7 cellular contexts compared by ENCODE assay signal in genomic region chr20:34956041-34956458, GRCh38. TPM values are rescaled to one million over a fixed set of nuclear protein-coding genes. Genes with fewer than 3 reads are reported as not detected.
DNase-seq lines count a peak whose midpoint lies in the region; ATAC-seq and TF ChIP-seq lines count a peak whose summit lies in the region.

No MANE protein-coding gene starts in this region.

- H3K36me3 Mint-ChIP-seq in activated T-helper 17 cell treated with anti-CD3 and anti-CD28 coated beads, Interleukin-2, amount 50 U/mL, for 72 hours (ENCODE audit: low read depth) = peaks cover 11% of the 10 kb centered on the region

- H3K9me3 Mint-ChIP-seq in activated T-helper 17 cell treated with anti-CD3 and anti-CD28 coated beads, Interleukin-2, amount 50 U/mL, for 72 hours = no peaks in the 10 kb centered on the region
- H3K9me3 Mint-ChIP-seq in stimulated activated naive CD8-positive, alpha-beta T cell treated with anti-CD3 and anti-CD28 coated beads, Interleukin-15, amount 100 ng/mL, for 72 hours = no peaks in the 10 kb centered on the region

- ATAC-seq in activated T-helper 17 cell treated with anti-CD3 and anti-CD28 coated beads, Interleukin-2, amount 50 U/mL, for 72 hours (replicated peaks) = no peak
- no peak for ATAC-seq in stimulated activated naive CD8-positive, alpha-beta T cell treated with anti-CD3 and anti-CD28 coated beads, Interleukin-15, amount 100 ng/mL, for 72 hours

- H3K9ac ChIP-seq in iPS-18a (ENCODE audit: low read length) = peak overlapping the region; percentile 24

- DNase-seq in HFF-Myc (ENCODE audit: extremely low read depth, low read depth) (no peak), HuH-7.5 (ENCODE audit: low spot score) (no peak), AG20443 (ENCODE audit: low spot score) (no peak), NCI-H146 (lab: John Stamatoyannopoulos, UW) (no peak)
- no peak for DNase-seq in stimulated activated naive CD8-positive, alpha-beta T cell treated with anti-CD3 and anti-CD28 coated beads, Interleukin-15, amount 100 ng/mL, for 72 hours

- H3K4me1 ChIP-seq in iPS-18a (ENCODE audit: control insufficient read depth, low read depth, low read length) = peaks cover 8% of the 10 kb centered on the region

- peak overlapping the region; percentile 99 for H3K4me3 Mint-ChIP-seq in activated T-helper 17 cell treated with anti-CD3 and anti-CD28 coated beads, Interleukin-2, amount 50 U/mL, for 72 hours
- peak overlapping the region; percentile 89 to 90 for H3K4me3 Mint-ChIP-seq in stimulated activated naive CD8-positive, alpha-beta T cell treated with anti-CD3 and anti-CD28 coated beads, Interleukin-15, amount 100 ng/mL, for 72 hours

- no peaks in the 10 kb centered on the region for H3K9me3 ChIP-seq in iPS-18a (ENCODE audit: control insufficient read depth, low read depth, low read length)

- H3K27me3 ChIP-seq in iPS-18a (ENCODE audit: control insufficient read depth, insufficient read depth, low read length) = no peaks in the 10 kb centered on the region

- peak overlapping the region; percentile 99 for H3K27ac Mint-ChIP-seq in activated T-helper 17 cell treated with anti-CD3 and anti-CD28 coated beads, Interleukin-2, amount 50 U/mL, for 72 hours
- H3K27ac Mint-ChIP-seq in stimulated activated naive CD8-positive, alpha-beta T cell treated with anti-CD3 and anti-CD28 coated beads, Interleukin-15, amount 100 ng/mL, for 72 hours = peak overlapping the region; percentile 94 to 98

- H3K36me3 ChIP-seq in iPS-18a (ENCODE audit: control insufficient read depth, low read depth, low read length) = no peaks in the 10 kb centered on the region

- H3K27ac ChIP-seq in iPS-18a (ENCODE audit: low read length) = peak overlapping the region; percentile 8

- no peaks in the 10 kb centered on the region for H3K27me3 Mint-ChIP-seq in activated T-helper 17 cell treated with anti-CD3 and anti-CD28 coated beads, Interleukin-2, amount 50 U/mL, for 72 hours
- no peaks in the 10 kb centered on the region for H3K27me3 Mint-ChIP-seq in stimulated activated naive CD8-positive, alpha-beta T cell treated with anti-CD3 and anti-CD28 coated beads, Interleukin-15, amount 100 ng/mL, for 72 hours

- peak overlapping the region; percentile 84 for H3K4me3 ChIP-seq in HFF-Myc (replicated peaks; ENCODE audit: low read depth, low read length)
- peak overlapping the region; percentile 79 for H3K4me3 ChIP-seq in iPS-18a (ENCODE audit: low read length)

- H3K4me1 Mint-ChIP-seq in activated T-helper 17 cell treated with anti-CD3 and anti-CD28 coated beads, Interleukin-2, amount 50 U/mL, for 72 hours = peaks cover 17% of the 10 kb centered on the region
- peaks cover 30% of the 10 kb centered on the region for H3K4me1 Mint-ChIP-seq in stimulated activated naive CD8-positive, alpha-beta T cell treated with anti-CD3 and anti-CD28 coated beads, Interleukin-15, amount 100 ng/mL, for 72 hours

- TF ChIP-seq CTCF in HFF-Myc (IDR thresholded peaks at IDR 0.05; ENCODE audit: low read depth, low read length, missing control alignments) = no peak

RNA-seq across cellular contexts. Expression of gene MYH7B, which starts 0.4 kb away (rescaled TPM):
- under 1 TPM; 0.24 to 0.29 TPM for total RNA-seq in activated T-helper 17 cell treated with anti-CD3 and anti-CD28 coated beads, Interleukin-2, amount 50 U/mL, for 72 hours

RNA-seq across cellular contexts. Expression of gene GSS, which starts 0.4 kb away (rescaled TPM):
- 10 to 100 TPM; 54.7 to 57.4 TPM for total RNA-seq in activated T-helper 17 cell treated with anti-CD3 and anti-CD28 coated beads, Interleukin-2, amount 50 U/mL, for 72 hours
